ENCODE assay signal across 28 cellular contexts in genomic region chr10:118101501-118101900, GRCh38. TPM values are rescaled to one million over a fixed set of nuclear protein-coding genes. Genes with fewer than 3 reads are reported as not detected.
DNase-seq lines count a peak whose midpoint lies in the region; ATAC-seq and TF ChIP-seq lines count a peak whose summit lies in the region.
"Had no signal": no experiment of that assay in that cellular context is flagged by ENCODE, and none has a peak within 500 bp of the region (broad histone marks: within the 10 kb centered on the region; RNA-seq: fewer than 3 reads in every experiment).

No MANE protein-coding gene starts in this region.

- intact Hi-C loops in thyroid gland (cut with DNase I) = no loop called here

- 37 to 40% methylated on average over 3 of the region's 3 CpGs for WGBS in thyroid gland, 2 donors

- no peaks in the 10 kb centered on the region for H3K27me3 ChIP-seq in thyroid gland
- H3K27me3 ChIP-seq: MG63 had no signal

- peak overlapping the region in 2 of 3 donors; percentile 25 to 34 for H3K27ac ChIP-seq in thyroid gland
- H3K27ac ChIP-seq: parathyroid adenoma, SJSA1 had no signal

- TF ChIP-seq POLR2A in thyroid gland (IDR thresholded peaks at IDR 0.05) = no peak

- DNase-seq in GM03348 (ENCODE audit: low spot score) (peak; percentile 54), astrocyte of the hippocampus (ENCODE audit: low read depth, low spot score) (peak; percentile 76), iris pigment epithelial cell (ENCODE audit: low read depth) (peak; percentile 17), thyroid gland (no peak), NCI-H187 (lab: John Stamatoyannopoulos, UW) (no peak), amygdala (lab: John Stamatoyannopoulos, UW) (no peak)
- DNase-seq: activated CD4-positive, alpha-beta memory T cell treated with anti-CD3 and anti-CD28 coated beads, Interleukin-2, amount 10 ng/mL, durations not matched to agents 7 days and 5 days; activated naive CD4-positive, alpha-beta T cell treated with anti-CD3 and anti-CD28 coated beads, Interleukin-2, amount 50 U/mL, for 16 hours; anterior cingulate cortex; CD8-positive, alpha-beta memory T cell; cerebellar nuclear complex; DMS 273 treated with DMSO at 0.1 percent for 48 hours; head of caudate nucleus; KBM-7; kidney glomerular epithelial cell; MG63; NCI-H2081; NCI-H2227 treated with DMSO at 0.1 percent for 48 hours; NCI-H748 treated with DMSO at 0.1 percent for 48 hours; right cardiac atrium; stimulated activated naive B cell treated with anti-CD40 and anti-IgM and Interleukin-4, amounts not matched to agents 10 μg/mL and 1 μg/mL and 100 μg/mL, for 72 hours; T-helper 1 cell had no signal

- TF ChIP-seq CTCF in thyroid gland (IDR thresholded peaks at IDR 0.05) = no peak

- no peaks in the 10 kb centered on the region for H3K36me3 ChIP-seq in thyroid gland
- H3K36me3 ChIP-seq: MG63, SJSA1 had no signal

- H3K9me3 ChIP-seq in thyroid gland = no peaks in the 10 kb centered on the region
- H3K9me3 ChIP-seq: MG63, SJSA1 had no signal

- no peak for ATAC-seq in HG02885 (IDR thresholded peaks at IDR 0.05; ENCODE audit: poor library complexity, unreplicated experiment)
- ATAC-seq: activated T-helper 17 cell treated with anti-CD3 and anti-CD28 coated beads, Interleukin-2, amount 50 U/mL, for 72 hours; HCT116; right cardiac atrium; stimulated activated naive B cell treated with anti-CD40 and anti-IgM and Interleukin-4, amounts not matched to agents 10 μg/mL and 1 μg/mL and 100 μg/mL, for 72 hours had no signal

- H3K4me1 ChIP-seq in thyroid gland = peaks cover 5 to 9% of the 10 kb centered on the region in 2 donors
- H3K4me1 ChIP-seq: parathyroid adenoma, SJSA1 had no signal

- H3K4me3 ChIP-seq in thyroid gland (replicated peaks in 1 of 3) = no peak overlapping the region
- H3K4me3 ChIP-seq: lung, MG63, SJSA1 had no signal

RNA-seq across cellular contexts. Expression of gene RAB11FIP2, which starts 54.8 kb away (rescaled TPM):
- total RNA-seq in thyroid gland = 10 to 100 TPM; 27.4 to 52.9 (median 39.8) TPM

Comparison
In these comparisons a context has a peak if more than half of its experiments do, and no peak if none do; other contexts are left out.
1. DNase-seq: peak in GM03348 (single experiment), astrocyte of the hippocampus (single experiment) and iris pigment epithelial cell (single experiment); none in thyroid gland (0 of 2), NCI-H187 (0 of 2) and amygdala (0 of 56).